Comparison of ENCODE assay signal across 19 cellular contexts in the genomic region with DNA sequence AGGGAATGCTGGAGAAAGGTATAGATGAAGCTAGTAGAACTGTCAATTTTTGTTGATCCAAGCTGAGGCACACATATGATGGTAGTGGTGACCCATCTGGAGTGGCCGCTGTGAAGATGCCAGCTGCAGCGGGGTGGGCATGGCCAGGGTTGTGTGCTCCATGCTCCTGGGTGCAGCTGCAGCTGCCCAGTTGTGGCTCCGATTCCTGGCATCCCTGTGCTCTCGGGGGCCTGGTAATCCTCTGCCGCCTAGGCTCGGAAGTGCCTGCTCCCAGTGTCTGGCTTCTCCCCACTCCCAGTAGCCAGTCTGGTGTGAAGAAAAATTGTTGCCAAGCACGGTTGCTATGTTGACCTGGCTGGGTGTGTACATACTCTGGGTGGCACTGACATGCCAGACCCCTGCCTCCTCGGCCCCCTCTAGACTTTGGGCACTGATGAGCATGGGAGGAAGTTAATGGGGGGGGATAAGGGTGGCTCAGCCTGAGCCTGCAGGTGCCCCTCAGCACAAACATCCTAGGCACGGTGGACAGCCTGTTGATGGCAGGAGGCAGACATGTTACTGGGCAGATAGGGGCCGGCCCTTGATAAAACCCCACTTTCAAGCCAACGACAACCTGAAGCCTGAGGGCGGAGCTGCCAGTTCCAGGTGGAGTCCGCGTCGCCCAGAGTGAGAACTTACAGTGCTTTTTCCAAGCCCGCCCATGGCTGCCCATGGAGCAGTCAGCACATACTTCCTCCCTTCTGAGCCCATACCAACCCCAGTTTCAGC.
"Had no signal": no experiment of that assay in that cellular context is flagged by ENCODE, and none has a peak within 500 bp of the region (broad histone marks: within the 10 kb centered on the region; RNA-seq: fewer than 3 reads in every experiment).

No MANE protein-coding gene starts in this region.

- H2AFZ ChIP-seq: parathyroid adenoma had no signal

- H3K4me1 ChIP-seq: lower lobe of right lung, parathyroid adenoma, prostate gland, right atrium auricular region, sigmoid colon, suprapubic skin, upper lobe of left lung had no signal

- H3K27me3 Mint-ChIP-seq: naive B cell; natural killer cell treated with Interleukin-12 subunit alpha and Interleukin-12 subunit beta and Interleukin-15 and Interleukin-18, amount 100 ng/mL, for 72 hours; stimulated activated naive CD8-positive, alpha-beta T cell treated with anti-CD3 and anti-CD28 coated beads, Interleukin-15, amount 100 ng/mL, for 72 hours had no signal

- H3K79me2 ChIP-seq: parathyroid adenoma had no signal

- H3K36me3 Mint-ChIP-seq: mesothelial cell of epicardium; naive B cell; natural killer cell treated with Interleukin-12 subunit alpha and Interleukin-12 subunit beta and Interleukin-15 and Interleukin-18, amount 100 ng/mL, for 72 hours had no signal

- DNase-seq: dorsolateral prefrontal cortex; effector CD4-positive, alpha-beta T cell; head of caudate nucleus; left ventricle myocardium superior; lower lobe of right lung; mucosa of descending colon; naive B cell; sigmoid colon; stimulated activated CD4-positive, alpha-beta T cell treated with anti-CD3 and anti-CD28 coated beads, Interleukin-2, amount 100 ng/mL, for 48 hours; stimulated activated naive CD4-positive, alpha-beta T cell; stimulated activated naive CD8-positive, alpha-beta T cell treated with anti-CD3 and anti-CD28 coated beads, Interleukin-15, amount 100 ng/mL, for 72 hours had no signal

- H3K4me1 Mint-ChIP-seq: mesothelial cell of epicardium; naive B cell; neural crest cell; stimulated activated naive CD8-positive, alpha-beta T cell treated with anti-CD3 and anti-CD28 coated beads, Interleukin-15, amount 100 ng/mL, for 72 hours had no signal

- H3K27ac ChIP-seq: dorsolateral prefrontal cortex, lower lobe of right lung, parathyroid adenoma, prostate gland, right atrium auricular region, sigmoid colon, suprapubic skin, upper lobe of left lung had no signal

- H3K27ac Mint-ChIP-seq: mesothelial cell of epicardium; naive B cell; natural killer cell treated with Interleukin-12 subunit alpha and Interleukin-12 subunit beta and Interleukin-15 and Interleukin-18, amount 100 ng/mL, for 72 hours; stimulated activated naive CD8-positive, alpha-beta T cell treated with anti-CD3 and anti-CD28 coated beads, Interleukin-15, amount 100 ng/mL, for 72 hours had no signal

- H3K4me3 Mint-ChIP-seq: mesothelial cell of epicardium; naive B cell; natural killer cell treated with Interleukin-12 subunit alpha and Interleukin-12 subunit beta and Interleukin-15 and Interleukin-18, amount 100 ng/mL, for 72 hours; neural crest cell; stimulated activated naive CD8-positive, alpha-beta T cell treated with anti-CD3 and anti-CD28 coated beads, Interleukin-15, amount 100 ng/mL, for 72 hours had no signal

- H3K27me3 ChIP-seq: dorsolateral prefrontal cortex, right atrium auricular region, sigmoid colon, suprapubic skin, upper lobe of left lung had no signal

- H3K9me3 Mint-ChIP-seq: mesothelial cell of epicardium; naive B cell; natural killer cell treated with Interleukin-12 subunit alpha and Interleukin-12 subunit beta and Interleukin-15 and Interleukin-18, amount 100 ng/mL, for 72 hours; neural crest cell; stimulated activated naive CD8-positive, alpha-beta T cell treated with anti-CD3 and anti-CD28 coated beads, Interleukin-15, amount 100 ng/mL, for 72 hours had no signal

- H3K9ac ChIP-seq: parathyroid adenoma had no signal

- H3K4me3 ChIP-seq: dorsolateral prefrontal cortex, lower lobe of right lung, mucosa of descending colon, prostate gland, right atrium auricular region, sigmoid colon, suprapubic skin, upper lobe of left lung had no signal

- H3K9me3 ChIP-seq: lower lobe of right lung, mucosa of descending colon, prostate gland, right atrium auricular region, sigmoid colon, upper lobe of left lung had no signal

- ATAC-seq: left ventricle myocardium superior; mucosa of descending colon; stimulated activated naive CD8-positive, alpha-beta T cell treated with anti-CD3 and anti-CD28 coated beads, Interleukin-15, amount 100 ng/mL, for 72 hours had no signal

- H3K36me3 ChIP-seq: lower lobe of right lung, prostate gland, right atrium auricular region, sigmoid colon, suprapubic skin, upper lobe of left lung had no signal
